27 cellular contexts compared by ENCODE assay signal in genomic region chr19:4701557-4701956, GRCh38.
"Had no signal": no experiment of that assay in that cellular context is flagged by ENCODE, and none has a peak within 500 bp of the region (broad histone marks: within the 10 kb centered on the region; RNA-seq: fewer than 3 reads in every experiment).

No MANE protein-coding gene starts in this region.

- DNase-seq: cerebellar nuclear complex; colonic mucosa; dermis blood vessel endothelial cell; effector CD8-positive, alpha-beta T cell; effector memory CD8-positive, alpha-beta T cell; endodermal cell; erythroblast; esophagus squamous epithelium; foreskin fibroblast; foreskin melanocyte; glutamatergic neuron; head of caudate nucleus; heart right ventricle; hippocampal formation; kidney; kidney glomerular epithelial cell; left colon; left ventricle myocardium superior; mammary epithelial cell; mesendoderm; midbrain had no signal

- H3K4me3 ChIP-seq: colonic mucosa, esophagus squamous epithelium, heart right ventricle, lung had no signal

- ATAC-seq: effector memory CD8-positive, alpha-beta T cell; esophagus mucosa; heart right ventricle; left colon; left lobe of liver; left ventricle myocardium superior had no signal

- FAIRE-seq: endometrium, islet of Langerhans, kidney had no signal

- H3K9me3 ChIP-seq: colonic mucosa, esophagus squamous epithelium, heart right ventricle had no signal

- H3K27me3 ChIP-seq: colonic mucosa, esophagus squamous epithelium, heart right ventricle had no signal

- H3K27ac ChIP-seq: colonic mucosa, epithelial cell of prostate, esophagus squamous epithelium, heart right ventricle had no signal
